In genomic region chr1:228020686-228021525, GRCh38 we compare ENCODE assay signal across 2 cellular contexts.
TF ChIP-seq lines count a peak whose summit lies in the region.

No MANE protein-coding gene starts in this region.

TF ChIP-seq in WTC11, 78 proteins besides CTCF, POLR2A, EP300 and RAD21 (continued from another document):
- TF ChIP-seq E2F4 (CRISPR knock-in tag; IDR thresholded peaks at IDR 0.05; ENCODE audit: borderline replicate concordance, low read depth) (no peak), RELA (CRISPR knock-in tag; IDR thresholded peaks at IDR 0.05; ENCODE audit: borderline replicate concordance) (no peak), RORB (CRISPR knock-in tag; IDR thresholded peaks at IDR 0.05) (no peak), E2F5 (CRISPR knock-in tag; IDR thresholded peaks at IDR 0.05) (no peak)

TF ChIP-seq in SK-N-SH, 30 proteins besides CTCF, POLR2A, EP300 and RAD21:
- TF ChIP-seq PBX3 (IDR thresholded peaks at IDR 0.05) (no peak), TEAD4 (IDR thresholded peaks at IDR 0.05; ENCODE audit: borderline replicate concordance, insufficient read depth) (no peak), JUND (IDR thresholded peaks at IDR 0.05) (no peak), GATA2 (CRISPR knock-in tag; IDR thresholded peaks at IDR 0.05) (no peak)
